In genomic region chr11:33371049-33371448, GRCh38 we compare ENCODE assay signal across 1 cellular context.
TF ChIP-seq lines count a peak whose summit lies in the region.

No MANE protein-coding gene starts in this region.

TF ChIP-seq in GM23338, 12 proteins besides CTCF, POLR2A, EP300 and RAD21:
- TF ChIP-seq ZNF331 (CRISPR knock-in tag; IDR thresholded peaks at IDR 0.05; ENCODE audit: low read depth) (no peak), ZNF462 (CRISPR knock-in tag; IDR thresholded peaks at IDR 0.05) (no peak), NANOG (IDR thresholded peaks at IDR 0.05; ENCODE audit: borderline replicate concordance) (no peak), ZNF114 (CRISPR knock-in tag; IDR thresholded peaks at IDR 0.05) (no peak), EZH2phosphoT487 (IDR thresholded peaks at IDR 0.05; ENCODE audit: unreplicated experiment) (no peak), JUNB (IDR thresholded peaks at IDR 0.05; ENCODE audit: unreplicated experiment) (no peak), EZH2 (IDR thresholded peaks at IDR 0.05; ENCODE audit: low read depth, unreplicated experiment) (no peak), CREB1 (CRISPR knock-in tag; IDR thresholded peaks at IDR 0.05; ENCODE audit: low read depth) (no peak), ETS1 (IDR thresholded peaks at IDR 0.05) (no peak), POLR2AphosphoS5 (IDR thresholded peaks at IDR 0.05; ENCODE audit: low read depth) (no peak), STAT1 (IDR thresholded peaks at IDR 0.05; ENCODE audit: unreplicated experiment) (no peak)
- TF ChIP-seq, protein P1, sequence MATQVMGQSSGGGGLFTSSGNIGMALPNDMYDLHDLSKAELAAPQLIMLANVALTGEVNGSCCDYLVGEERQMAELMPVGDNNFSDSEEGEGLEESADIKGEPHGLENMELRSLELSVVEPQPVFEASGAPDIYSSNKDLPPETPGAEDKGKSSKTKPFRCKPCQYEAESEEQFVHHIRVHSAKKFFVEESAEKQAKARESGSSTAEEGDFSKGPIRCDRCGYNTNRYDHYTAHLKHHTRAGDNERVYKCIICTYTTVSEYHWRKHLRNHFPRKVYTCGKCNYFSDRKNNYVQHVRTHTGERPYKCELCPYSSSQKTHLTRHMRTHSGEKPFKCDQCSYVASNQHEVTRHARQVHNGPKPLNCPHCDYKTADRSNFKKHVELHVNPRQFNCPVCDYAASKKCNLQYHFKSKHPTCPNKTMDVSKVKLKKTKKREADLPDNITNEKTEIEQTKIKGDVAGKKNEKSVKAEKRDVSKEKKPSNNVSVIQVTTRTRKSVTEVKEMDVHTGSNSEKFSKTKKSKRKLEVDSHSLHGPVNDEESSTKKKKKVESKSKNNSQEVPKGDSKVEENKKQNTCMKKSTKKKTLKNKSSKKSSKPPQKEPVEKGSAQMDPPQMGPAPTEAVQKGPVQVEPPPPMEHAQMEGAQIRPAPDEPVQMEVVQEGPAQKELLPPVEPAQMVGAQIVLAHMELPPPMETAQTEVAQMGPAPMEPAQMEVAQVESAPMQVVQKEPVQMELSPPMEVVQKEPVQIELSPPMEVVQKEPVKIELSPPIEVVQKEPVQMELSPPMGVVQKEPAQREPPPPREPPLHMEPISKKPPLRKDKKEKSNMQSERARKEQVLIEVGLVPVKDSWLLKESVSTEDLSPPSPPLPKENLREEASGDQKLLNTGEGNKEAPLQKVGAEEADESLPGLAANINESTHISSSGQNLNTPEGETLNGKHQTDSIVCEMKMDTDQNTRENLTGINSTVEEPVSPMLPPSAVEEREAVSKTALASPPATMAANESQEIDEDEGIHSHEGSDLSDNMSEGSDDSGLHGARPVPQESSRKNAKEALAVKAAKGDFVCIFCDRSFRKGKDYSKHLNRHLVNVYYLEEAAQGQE (IDR thresholded peaks at IDR 0.05; ENCODE audit: unreplicated experiment) = no peak
